In the genomic region with DNA sequence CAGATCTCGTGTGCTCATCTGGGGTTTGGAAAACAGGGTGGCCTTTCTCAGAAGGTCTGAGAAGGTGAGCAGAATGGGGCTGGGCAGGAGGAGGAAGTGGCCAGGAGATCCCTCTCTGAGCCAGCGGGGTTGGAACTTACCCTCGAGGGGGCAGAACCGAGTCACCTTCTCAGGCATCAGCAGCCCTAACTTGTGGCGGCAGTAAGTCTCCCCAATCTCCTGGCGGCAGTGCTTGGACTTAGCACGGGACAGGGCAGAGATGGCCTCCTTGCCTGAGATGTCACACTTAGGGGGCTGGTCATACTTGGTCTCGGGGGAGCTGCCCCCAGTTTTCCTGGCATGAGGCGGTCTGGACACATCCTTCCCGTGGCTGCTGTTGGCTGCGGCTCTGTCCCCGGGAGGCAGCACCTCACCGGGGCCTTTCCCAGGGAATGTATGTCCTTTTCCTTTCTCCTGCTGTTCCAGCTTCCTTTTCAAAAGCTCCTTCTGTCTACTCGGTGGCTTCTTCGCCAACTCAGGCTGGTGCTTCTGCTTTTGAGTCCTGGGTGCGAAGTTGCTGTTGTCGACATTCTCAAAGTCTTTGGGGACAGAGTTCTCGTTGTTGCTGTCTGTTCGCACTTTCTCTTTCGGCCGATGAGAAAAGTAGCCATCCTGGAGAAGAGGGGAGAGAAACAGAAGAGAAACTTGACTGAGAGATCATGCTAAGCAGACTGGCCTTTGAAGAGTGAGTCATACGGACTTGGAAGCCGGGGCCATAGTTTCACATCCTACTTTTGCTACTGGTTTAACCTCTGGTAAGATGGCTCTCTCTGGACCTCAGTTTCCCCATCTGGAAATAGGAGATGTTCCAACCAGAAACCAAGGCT, we compare ENCODE assay signal across 9 cellular contexts.
DNase-seq lines count a peak whose midpoint lies in the region; ATAC-seq, FAIRE-seq and TF ChIP-seq lines count a peak whose summit lies in the region.
"Had no signal": no experiment of that assay in that cellular context is flagged by ENCODE, and none has a peak within 500 bp of the region (broad histone marks: within the 10 kb centered on the region; RNA-seq: fewer than 3 reads in every experiment).

No MANE protein-coding gene starts in this region.

- no peaks in the 10 kb centered on the region for H3K27me3 Mint-ChIP-seq in natural killer cell treated with Interleukin-12 subunit alpha and Interleukin-12 subunit beta and Interleukin-15 and Interleukin-18, amount 100 ng/mL, for 72 hours

- H3K27ac ChIP-seq in HCT116 (ENCODE audit: low read depth, low read length) (no peak overlapping the region), OCI-LY7 (ENCODE audit: low read depth, low read length, poor library complexity, severe bottlenecking) (peak overlapping the region; percentile 50)

- ATAC-seq in HCT116 (peak; percentile 76), HG02571 (IDR thresholded peaks at IDR 0.05; ENCODE audit: unreplicated experiment) (no peak)
- no peak for ATAC-seq in natural killer cell treated with Interleukin-12 subunit alpha and Interleukin-12 subunit beta and Interleukin-15 and Interleukin-18, amount 100 ng/mL, for 72 hours

- RAD21 ChIA-PET in HCT116 (lab: Charles Lee; ENCODE audit: low non-redundant PET in 1 of 2, low total read pairs in 2 of 2, uncharacterized antibody in 2 of 2, unreplicated experiment in 2 of 2), result no interaction called here

- H3K9ac ChIP-seq in HCT116 (ENCODE audit: low read length), result no peak overlapping the region

- H3K36me3 ChIP-seq in HCT116 (ENCODE audit: control insufficient read depth in 1 of 2, insufficient read depth in 2 of 2, low read length in 2 of 2) (no peaks in the 10 kb centered on the region), OCI-LY7 (ENCODE audit: insufficient read depth, low read length) (peaks cover 6% of the 10 kb centered on the region; the same call in 1 of the 2 replicates)

- peak; percentile 54 for DNase-seq in GM18507 (ENCODE audit: extremely low spot score, insufficient read length, low read depth)
- no peak for DNase-seq in HCT116 (ENCODE audit: low read depth, low spot score)
- peak; percentile 64 for DNase-seq in OCI-LY7 (ENCODE audit: low spot score)
- DNase-seq in natural killer cell treated with Interleukin-12 subunit alpha and Interleukin-12 subunit beta and Interleukin-15 and Interleukin-18, amount 100 ng/mL, for 72 hours (ENCODE audit: low spot score), result peak; percentile 59
- no peak for DNase-seq in NCI-H446 treated with DMSO at 0.1 percent for 48 hours (lab: John Stamatoyannopoulos, UW)
- DNase-seq in activated gamma-delta T cell treated with Interleukin-2 at 50 U/mL for 16 hours, result no peak
- no peak for DNase-seq in NCI-H146 (lab: John Stamatoyannopoulos, UW)
- DNase-seq: occipital lobe had no signal

- no peak overlapping the region for H3K4me3 Mint-ChIP-seq in natural killer cell treated with Interleukin-12 subunit alpha and Interleukin-12 subunit beta and Interleukin-15 and Interleukin-18, amount 100 ng/mL, for 72 hours

- H3K4me2 ChIP-seq in HCT116 (ENCODE audit: low read length) (no peak overlapping the region), OCI-LY7 (ENCODE audit: low read length) (peak overlapping the region; percentile 65)

- POLR2A ChIA-PET in HCT116 (lab: Charles Lee) (no interaction called here), OCI-LY7 (lab: Charles Lee) (no interaction called here)

- H4K20me1 ChIP-seq in HCT116 (ENCODE audit: insufficient read depth) (no peaks in the 10 kb centered on the region), OCI-LY7 (ENCODE audit: insufficient read depth, low read length) (no peaks in the 10 kb centered on the region)

- H3K36me3 Mint-ChIP-seq in natural killer cell treated with Interleukin-12 subunit alpha and Interleukin-12 subunit beta and Interleukin-15 and Interleukin-18, amount 100 ng/mL, for 72 hours, result peaks cover 5% of the 10 kb centered on the region

- H3K4me1 ChIP-seq in HCT116 (ENCODE audit: control insufficient read depth in 1 of 2, insufficient read depth in 2 of 2, low read length in 2 of 2) (no peaks in the 10 kb centered on the region), OCI-LY7 (ENCODE audit: insufficient read depth, low read length, poor library complexity, severe bottlenecking) (peaks cover 33% of the 10 kb centered on the region)

- H3K4me3 ChIP-seq in HCT116 (replicated peaks in 1 of 2; ENCODE audit: low read depth in 1 of 2, low read length in 2 of 2) (no peak overlapping the region), OCI-LY7 (ENCODE audit: low read depth, low read length, poor library complexity, severe bottlenecking) (peak overlapping the region; percentile 10)

- BruUV-seq in HCT116 (replicated peaks; lab: Mats Ljungman, UMichigan) (no TSS peak), OCI-LY7 (replicated peaks; lab: Mats Ljungman, UMichigan) (no TSS peak)

- FAIRE-seq in GM18507 (lab: Jason Lieb, UNC), result peak; percentile 89

- H3K27me3 ChIP-seq in HCT116 (ENCODE audit: insufficient read depth, low read length), result 0 out of 2 replicates have a peak, but pooled peaks cover 4% of the 10 kb centered on the region

- H3K9me3 ChIP-seq in HCT116 (ENCODE audit: control insufficient read depth in 1 of 2, insufficient read depth in 1 of 2, low read depth in 1 of 2, low read length in 2 of 2) (no peaks in the 10 kb centered on the region), OCI-LY7 (ENCODE audit: low read length) (no peaks in the 10 kb centered on the region)

- H3K9me3 Mint-ChIP-seq in natural killer cell treated with Interleukin-12 subunit alpha and Interleukin-12 subunit beta and Interleukin-15 and Interleukin-18, amount 100 ng/mL, for 72 hours, result no peaks in the 10 kb centered on the region

- no peak for TF ChIP-seq POLR2A in HCT116 (IDR thresholded peaks at IDR 0.05; ENCODE audit: borderline replicate concordance, extremely low read depth, insufficient read depth, insufficient read length)

- intact Hi-C loops in HCT116 (cut with micrococcal nuclease) (no loop called here), OCI-LY7 (cut with micrococcal nuclease; ENCODE audit: unreplicated experiment) (loop anchor here (2.0 to 5.0 kb wide), 2 partner anchors 42 to 203 kb away; no protein-coding TSS in a partner anchor)

- no peaks in the 10 kb centered on the region for H3K79me2 ChIP-seq in HCT116 (ENCODE audit: insufficient read depth, low read length)
- no peaks in the 10 kb centered on the region for H3K79me2 ChIP-seq in OCI-LY7 (ENCODE audit: insufficient read depth, low read depth, low read length)

- H2AFZ ChIP-seq in HCT116 (ENCODE audit: low read depth, low read length, poor library complexity, severe bottlenecking), result no peak overlapping the region
- no peak overlapping the region for H2AFZ ChIP-seq in OCI-LY7 (ENCODE audit: low read length)

- peak overlapping the region; percentile 31 to 81 for H3K27ac Mint-ChIP-seq in natural killer cell treated with Interleukin-12 subunit alpha and Interleukin-12 subunit beta and Interleukin-15 and Interleukin-18, amount 100 ng/mL, for 72 hours

- peak; percentile 47 for TF ChIP-seq RAD21 in HCT116 (IDR thresholded peaks at IDR 0.05; ENCODE audit: low read depth)

- TF ChIP-seq CTCF in HCT116 (IDR thresholded peaks at IDR 0.05 in 2 of 3, conservative IDR thresholded peaks at IDR 0.05 in 1 of 3; ENCODE audit: borderline replicate concordance in 1 of 3, insufficient read depth in 1 of 3, low read depth in 2 of 3, low read length in 2 of 3) (peak; percentile 8 to 35 (median 31); a peak in 4 of 6 replicates), OCI-LY7 (conservative IDR thresholded peaks at IDR 0.05; ENCODE audit: low read length) (peak; percentile 66)

- H3K4me1 Mint-ChIP-seq in natural killer cell treated with Interleukin-12 subunit alpha and Interleukin-12 subunit beta and Interleukin-15 and Interleukin-18, amount 100 ng/mL, for 72 hours (ENCODE audit: low read depth in 2 of 2), result peaks cover 31 to 52% of the 10 kb centered on the region in 2 donors

- H3K9me2 ChIP-seq in HCT116 (ENCODE audit: insufficient read depth) (no peaks in the 10 kb centered on the region), OCI-LY7 (ENCODE audit: insufficient read depth, low read length) (no peaks in the 10 kb centered on the region)

- CTCF ChIA-PET in HCT116 (lab: Charles Lee) (no interaction called here), OCI-LY7 (lab: Charles Lee; ENCODE audit: unreplicated experiment) (no interaction called here)

TF ChIP-seq in HCT116, 20 proteins besides CTCF, POLR2A, EP300 and RAD21:
- TF ChIP-seq EZH2 (IDR thresholded peaks at IDR 0.05), result no peak
- TF ChIP-seq CBX3 (IDR thresholded peaks at IDR 0.05; ENCODE audit: low read depth), result no peak
- TF ChIP-seq EGR1 (IDR thresholded peaks at IDR 0.05; ENCODE audit: low read depth), result no peak

Comparison
In these comparisons a context has a peak if more than half of its experiments do, and no peak if none do; other contexts are left out.
1. DNase-seq: peak in GM18507 (single experiment), OCI-LY7 (single experiment) and natural killer cell treated with Interleukin-12 subunit alpha and Interleukin-12 subunit beta and Interleukin-15 and Interleukin-18, amount 100 ng/mL, for 72 hours (single experiment); none in HCT116 (single experiment), NCI-H446 treated with DMSO at 0.1 percent for 48 hours (single experiment), activated gamma-delta T cell treated with Interleukin-2 at 50 U/mL for 16 hours (single experiment) and NCI-H146 (single experiment).